Comparison of ENCODE assay signal across 2 cellular contexts in the genomic region with DNA sequence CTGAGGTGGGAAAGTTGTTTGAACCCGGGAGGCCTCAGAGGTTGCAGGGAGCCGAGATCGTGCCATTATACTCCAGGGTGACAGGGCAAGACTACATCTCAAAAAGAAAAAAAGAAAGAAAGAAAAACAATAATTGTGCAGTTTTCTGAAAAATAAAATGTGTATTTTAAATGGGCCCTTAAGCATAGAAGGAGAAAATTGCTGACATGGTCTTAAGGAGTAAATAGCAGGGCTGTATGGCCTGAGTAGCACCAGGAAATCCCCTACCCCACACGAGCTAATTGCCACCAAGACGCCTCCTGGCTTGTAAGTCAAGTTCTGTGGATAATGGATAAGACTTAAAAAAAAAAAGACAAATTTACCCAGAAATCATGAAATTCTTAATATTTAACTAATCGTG.
A peak's percentile ranks its signal among the peaks of the same experiment; 100 is the strongest.
TF ChIP-seq lines count a peak whose summit lies in the region.

No MANE protein-coding gene starts in this region.

TF ChIP-seq in HepG2, 621 proteins besides CTCF, POLR2A, EP300 and RAD21:
- TF ChIP-seq HNRNPK (IDR thresholded peaks at IDR 0.05; ENCODE audit: low read depth, low read length, poor library complexity, severe bottlenecking) (no peak), FOSL1 (CRISPR knock-in tag; IDR thresholded peaks at IDR 0.05; ENCODE audit: borderline replicate concordance) (no peak), ONECUT2 (CRISPR knock-in tag; IDR thresholded peaks at IDR 0.05) (no peak), MAFF (IDR thresholded peaks at IDR 0.05; ENCODE audit: low read depth, low read length) (peak; percentile 53; the same call in 1 of the 2 replicates), ZNF567 (CRISPR knock-in tag; IDR thresholded peaks at IDR 0.05; ENCODE audit: borderline replicate concordance) (no peak), ZBTB4 (CRISPR knock-in tag; IDR thresholded peaks at IDR 0.05; ENCODE audit: borderline replicate concordance) (no peak), MAFK (conservative IDR thresholded peaks at IDR 0.05 in 1 of 2, IDR thresholded peaks at IDR 0.05 in 1 of 2; ENCODE audit: low read length in 2 of 2) (peak; percentile 73 to 79), NR1H2 (CRISPR knock-in tag; IDR thresholded peaks at IDR 0.05; ENCODE audit: borderline replicate concordance, low read depth) (no peak)
- TF ChIP-seq, protein P1, sequence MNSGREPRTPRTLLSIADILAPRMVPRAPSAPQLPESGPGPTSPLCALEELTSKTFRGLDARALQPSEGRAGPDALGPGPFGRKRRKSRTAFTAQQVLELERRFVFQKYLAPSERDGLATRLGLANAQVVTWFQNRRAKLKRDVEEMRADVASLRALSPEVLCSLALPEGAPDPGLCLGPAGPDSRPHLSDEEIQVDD (CRISPR knock-in tag; IDR thresholded peaks at IDR 0.05; ENCODE audit: borderline replicate concordance): no peak

TF ChIP-seq in IMR-90, 13 proteins besides CTCF, POLR2A, EP300 and RAD21:
- TF ChIP-seq, protein P2, sequence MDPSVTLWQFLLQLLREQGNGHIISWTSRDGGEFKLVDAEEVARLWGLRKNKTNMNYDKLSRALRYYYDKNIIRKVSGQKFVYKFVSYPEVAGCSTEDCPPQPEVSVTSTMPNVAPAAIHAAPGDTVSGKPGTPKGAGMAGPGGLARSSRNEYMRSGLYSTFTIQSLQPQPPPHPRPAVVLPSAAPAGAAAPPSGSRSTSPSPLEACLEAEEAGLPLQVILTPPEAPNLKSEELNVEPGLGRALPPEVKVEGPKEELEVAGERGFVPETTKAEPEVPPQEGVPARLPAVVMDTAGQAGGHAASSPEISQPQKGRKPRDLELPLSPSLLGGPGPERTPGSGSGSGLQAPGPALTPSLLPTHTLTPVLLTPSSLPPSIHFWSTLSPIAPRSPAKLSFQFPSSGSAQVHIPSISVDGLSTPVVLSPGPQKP (IDR thresholded peaks at IDR 0.05; ENCODE audit: borderline replicate concordance, low read depth, low read length): no peak
- peak; percentile 52; the same call in 1 of the 2 replicates for TF ChIP-seq MAFK (IDR thresholded peaks at IDR 0.05; ENCODE audit: low read depth, low read length)
TF ChIP-seq in IMR-90: peak in this region for 1.
